ENCODE assay signal across 15 cellular contexts in genomic region chr4:89070041-89070440, GRCh38. TPM values are rescaled to one million over a fixed set of nuclear protein-coding genes. Genes with fewer than 3 reads are reported as not detected.
A peak's percentile ranks its signal among the peaks of the same experiment; 100 is the strongest.
DNase-seq lines count a peak whose midpoint lies in the region; ATAC-seq and TF ChIP-seq lines count a peak whose summit lies in the region.
"Had no signal": no experiment of that assay in that cellular context is flagged by ENCODE, and none has a peak within 500 bp of the region (broad histone marks: within the 10 kb centered on the region; RNA-seq: fewer than 3 reads in every experiment).

No MANE protein-coding gene starts in this region.

- no peak for TF ChIP-seq CTCF in CD4-positive, alpha-beta T cell (IDR thresholded peaks at IDR 0.05)

- H3K4me1 ChIP-seq in aorta (ENCODE audit: control insufficient read depth in 1 of 2, insufficient read depth in 2 of 2, low read length in 2 of 2), result no peaks in the 10 kb centered on the region
- H3K4me1 ChIP-seq: testis had no signal

- 85 to 95% methylated on average over 2 of the region's 2 CpGs for WGBS in aorta, 2 donors

- H3K9me3 ChIP-seq in aorta (ENCODE audit: control insufficient read depth, low read length), result no peaks in the 10 kb centered on the region
- no peaks in the 10 kb centered on the region for H3K9me3 ChIP-seq in CD4-positive, alpha-beta T cell (ENCODE audit: control insufficient read depth, low read length)
- H3K9me3 ChIP-seq: testis had no signal

- H3K36me3 ChIP-seq in aorta (ENCODE audit: control insufficient read depth in 1 of 2, insufficient read depth in 2 of 2, low read length in 1 of 2), result no peaks in the 10 kb centered on the region

- POLR2A ChIA-PET in CD4-positive, alpha-beta T cell (lab: Charles Lee), result no interaction called here

- H3K9me3 Mint-ChIP-seq in memory B cell, result no peaks in the 10 kb centered on the region
- H3K9me3 Mint-ChIP-seq in CD4-positive, alpha-beta T cell, result no peaks in the 10 kb centered on the region
- H3K9me3 Mint-ChIP-seq: natural killer cell treated with Interleukin-12 subunit alpha and Interleukin-12 subunit beta and Interleukin-15 and Interleukin-18, amount 100 ng/mL, for 72 hours had no signal

- H3K27ac ChIP-seq in aorta (ENCODE audit: low read depth in 1 of 2, low read length in 2 of 2), result no peak overlapping the region
- no peak overlapping the region for H3K27ac ChIP-seq in CD4-positive, alpha-beta T cell (ENCODE audit: low read depth, low read length)
- H3K27ac ChIP-seq: hepatocyte, testis had no signal

- CTCF ChIA-PET in CD4-positive, alpha-beta T cell (lab: Charles Lee), result no interaction called here

- peak; percentile 56 for ATAC-seq in GM18907 (IDR thresholded peaks at IDR 0.05; ENCODE audit: unreplicated experiment)
- peak; percentile 58 for ATAC-seq in GM21786 (IDR thresholded peaks at IDR 0.05; ENCODE audit: unreplicated experiment)
- ATAC-seq in HG03135 (IDR thresholded peaks at IDR 0.05; ENCODE audit: unreplicated experiment), result peak; percentile 45
- peak; percentile 51 for ATAC-seq in memory B cell (ENCODE audit: low read depth)
- ATAC-seq in aorta (ENCODE audit: low FRiP score), result no peak
- ATAC-seq in CD4-positive, alpha-beta T cell (ENCODE audit: poor library complexity), result no peak
- ATAC-seq: natural killer cell treated with Interleukin-12 subunit alpha and Interleukin-12 subunit beta and Interleukin-15 and Interleukin-18, amount 100 ng/mL, for 72 hours had no signal

- H3K27me3 Mint-ChIP-seq in memory B cell, result no peaks in the 10 kb centered on the region
- H3K27me3 Mint-ChIP-seq in CD4-positive, alpha-beta T cell, result peaks cover under 1% of the 10 kb centered on the region
- H3K27me3 Mint-ChIP-seq: natural killer cell treated with Interleukin-12 subunit alpha and Interleukin-12 subunit beta and Interleukin-15 and Interleukin-18, amount 100 ng/mL, for 72 hours had no signal

- intact Hi-C loops in aorta (cut with DNase I), result no loop called here
- intact Hi-C loops in CD4-positive, alpha-beta T cell (cut with DNase I, micrococcal nuclease), result no loop called here

- H3K36me3 Mint-ChIP-seq in memory B cell, result no peaks in the 10 kb centered on the region
- H3K36me3 Mint-ChIP-seq in CD4-positive, alpha-beta T cell (ENCODE audit: low read depth), result no peaks in the 10 kb centered on the region
- H3K36me3 Mint-ChIP-seq: natural killer cell treated with Interleukin-12 subunit alpha and Interleukin-12 subunit beta and Interleukin-15 and Interleukin-18, amount 100 ng/mL, for 72 hours had no signal

- no peak overlapping the region for H3K27ac Mint-ChIP-seq in memory B cell
- H3K27ac Mint-ChIP-seq in CD4-positive, alpha-beta T cell, result no peak overlapping the region
- H3K27ac Mint-ChIP-seq: natural killer cell treated with Interleukin-12 subunit alpha and Interleukin-12 subunit beta and Interleukin-15 and Interleukin-18, amount 100 ng/mL, for 72 hours had no signal

- peaks cover 7% of the 10 kb centered on the region for H3K4me1 Mint-ChIP-seq in memory B cell
- H3K4me1 Mint-ChIP-seq in CD4-positive, alpha-beta T cell (ENCODE audit: low read depth), result peaks cover 5% of the 10 kb centered on the region

- H3K4me3 Mint-ChIP-seq in memory B cell, result no peak overlapping the region
- H3K4me3 Mint-ChIP-seq in CD4-positive, alpha-beta T cell, result no peak overlapping the region
- H3K4me3 Mint-ChIP-seq: natural killer cell treated with Interleukin-12 subunit alpha and Interleukin-12 subunit beta and Interleukin-15 and Interleukin-18, amount 100 ng/mL, for 72 hours had no signal

- no peak overlapping the region for H3K4me3 ChIP-seq in aorta (ENCODE audit: low read length in 2 of 2)
- H3K4me3 ChIP-seq: hepatocyte, testis had no signal

- DNase-seq in memory B cell (ENCODE audit: low spot score in 2 of 2) (no peak), aorta (no peak), NCI-H2029 (lab: John Stamatoyannopoulos, UW) (no peak)
- no peak for DNase-seq in CD4-positive, alpha-beta T cell
- DNase-seq: activated CD4-positive, alpha-beta T cell treated with anti-CD3 and anti-CD28 coated beads, Interleukin-2, amount 50 U/mL, for 4 hours; activated naive CD4-positive, alpha-beta T cell treated with anti-CD3 and anti-CD28 coated beads, Interleukin-2, amount 50 U/mL, for 16 hours; Calu3; NCI-H1436; NCI-H2227 treated with DMSO at 0.1 percent for 48 hours; testis had no signal

- H3K27me3 ChIP-seq in aorta (ENCODE audit: control insufficient read depth in 1 of 2, insufficient read depth in 2 of 2, low read length in 1 of 2), result no peaks in the 10 kb centered on the region
- no peaks in the 10 kb centered on the region for H3K27me3 ChIP-seq in CD4-positive, alpha-beta T cell (ENCODE audit: control insufficient read depth, insufficient read depth, low read length)
- H3K27me3 ChIP-seq: hepatocyte, testis had no signal

RNA-seq across cellular contexts. Expression of gene FAM13A, which starts 13.1 kb away (rescaled TPM):
- 10 to 100 TPM; 27.8 to 60.3 TPM for total RNA-seq in aorta
- polyA plus RNA-seq in aorta, result 10 to 100 TPM in 1 of 2 donors, 1 to 10 TPM in 1; 9.0 to 19.3 TPM
- 10 to 100 TPM in 1 of 2 experiments, 1 to 10 TPM in 1; 9.6 to 10.2 TPM for total RNA-seq in CD4-positive, alpha-beta T cell

RNA-seq across cellular contexts. Expression of gene TIGD2, which starts 41.3 kb away (rescaled TPM):
- 1 to 10 TPM; 1.5 to 2.2 TPM for total RNA-seq in aorta
- polyA plus RNA-seq in aorta, result 1 to 10 TPM; 1.2 to 1.5 TPM
- 1 to 10 TPM; 3.3 to 3.9 TPM for total RNA-seq in CD4-positive, alpha-beta T cell

Comparison
In these comparisons a context has a peak if more than half of its experiments do, and no peak if none do; other contexts are left out.
1. ATAC-seq: peak in GM18907 (single experiment), GM21786 (single experiment), HG03135 (single experiment) and memory B cell (single experiment); none in aorta (single experiment) and CD4-positive, alpha-beta T cell (single experiment).